Comparison of ENCODE assay signal across 8 cellular contexts in genomic region chr11:9231848-9232177, GRCh38. TPM values are rescaled to one million over a fixed set of nuclear protein-coding genes. Genes with fewer than 3 reads are reported as not detected.
DNase-seq lines count a peak whose midpoint lies in the region; ATAC-seq and TF ChIP-seq lines count a peak whose summit lies in the region.

No MANE protein-coding gene starts in this region.

- H3K4me3 Mint-ChIP-seq in nephron = peak overlapping the region in 1 of 3 experiments; percentile 11

- peak overlapping the region; percentile 69 to 90 (median 75) for H3K27ac Mint-ChIP-seq in nephron

- peaks cover 7% of the 10 kb centered on the region for H3K9me3 Mint-ChIP-seq in nephron

- no peaks in the 10 kb centered on the region for H3K27me3 Mint-ChIP-seq in nephron (ENCODE audit: low read depth)

- TF ChIP-seq CTCF in GM20000 (IDR thresholded peaks at IDR 0.05; ENCODE audit: extremely low read depth, missing control alignments) (no peak), nephron (IDR thresholded peaks at IDR 0.05; ENCODE audit: unreplicated experiment in 3 of 3) (no peak)

- peak; percentile 53 for DNase-seq in GM20000 (ENCODE audit: low spot score)
- peak; percentile 68 for DNase-seq in MV-4-11 (lab: John Stamatoyannopoulos, UW)
- peak; percentile 35 to 65 for DNase-seq in dermis microvascular lymphatic vessel endothelial cell (ENCODE audit: low read depth in 2 of 2)
- no peak for DNase-seq in kidney glomerular epithelial cell (lab: John Stamatoyannopoulos, UW)
- no peak for DNase-seq in germinal center (ENCODE audit: low spot score)
- no peak for DNase-seq in HK-2 (ENCODE audit: unreplicated experiment)

- H3K36me3 Mint-ChIP-seq in nephron (ENCODE audit: low read depth) = peaks cover 30% of the 10 kb centered on the region

- H3K4me1 Mint-ChIP-seq in nephron = peaks cover 36% of the 10 kb centered on the region

- ATAC-seq in GM19324 (IDR thresholded peaks at IDR 0.05; ENCODE audit: low FRiP score, unreplicated experiment) = no peak

RNA-seq across cellular contexts. Expression of gene DENND5A, which starts 33.3 kb away (rescaled TPM):
- total RNA-seq in dermis microvascular lymphatic vessel endothelial cell = 130 and 149 TPM in 2 replicates

Comparison
In these comparisons a context has a peak if more than half of its experiments do, and no peak if none do; other contexts are left out.
1. DNase-seq: peak in GM20000 (single experiment), MV-4-11 (single experiment) and dermis microvascular lymphatic vessel endothelial cell (2 of 2); none in kidney glomerular epithelial cell (single experiment), germinal center (single experiment) and HK-2 (single experiment).